Comparison of ENCODE assay signal across 1 cellular context in genomic region chr22:39519681-39520053, GRCh38.
A peak's percentile ranks its signal among the peaks of the same experiment; 100 is the strongest.
TF ChIP-seq lines count a peak whose summit lies in the region.

No MANE protein-coding gene starts in this region.

TF ChIP-seq in K562, 482 proteins besides CTCF, POLR2A, EP300 and RAD21 (continued from another document and continues in another):
- TF ChIP-seq ZNF639 (CRISPR knock-in tag; conservative IDR thresholded peaks at IDR 0.05 in 1 of 2, IDR thresholded peaks at IDR 0.05 in 1 of 2) (no peak), HLTF (IDR thresholded peaks at IDR 0.05) (no peak), CBX5 (IDR thresholded peaks at IDR 0.05; ENCODE audit: borderline replicate concordance, low read depth) (no peak), ZBED1 (IDR thresholded peaks at IDR 0.05) (no peak), BCLAF1 (IDR thresholded peaks at IDR 0.05; ENCODE audit: borderline replicate concordance in 1 of 2, control insufficient read depth in 1 of 2, low read depth in 2 of 2, low read length in 1 of 2) (no peak), ZNF398 (CRISPR knock-in tag; IDR thresholded peaks at IDR 0.05) (no peak), ZSCAN29 (IDR thresholded peaks at IDR 0.05) (no peak), BRD4 (IDR thresholded peaks at IDR 0.05) (peak; percentile 65; the same call in 1 of the 2 replicates), XRCC3 (IDR thresholded peaks at IDR 0.05) (no peak), U2AF2 (optimal IDR thresholded peaks at IDR 0.05; ENCODE audit: low read depth, low read length) (no peak), ARNT (IDR thresholded peaks at IDR 0.05) (no peak), ZFX (CRISPR knock-in tag; IDR thresholded peaks at IDR 0.05) (peak; percentile 85), MXI1 (IDR thresholded peaks at IDR 0.05; ENCODE audit: low read depth, low read length) (no peak), POLR2B (IDR thresholded peaks at IDR 0.05; ENCODE audit: low read depth, partially characterized antibody) (no peak), TAF7 (tag; IDR thresholded peaks at IDR 0.05) (no peak), NR0B1 (IDR thresholded peaks at IDR 0.05; ENCODE audit: partially characterized antibody) (no peak), CHD4 (IDR thresholded peaks at IDR 0.05; ENCODE audit: insufficient read depth, insufficient replicate concordance, low read depth, low read length, poor library complexity, severe bottlenecking) (no peak), RERE (CRISPR knock-in tag; IDR thresholded peaks at IDR 0.05; ENCODE audit: borderline replicate concordance) (no peak), KAT7 (CRISPR knock-in tag; IDR thresholded peaks at IDR 0.05; ENCODE audit: borderline replicate concordance) (no peak; the same call in 1 of the 2 replicates), UBTF (IDR thresholded peaks at IDR 0.05; ENCODE audit: borderline replicate concordance in 1 of 2, low read depth in 2 of 2, low read length in 2 of 2) (peak in 1 of 2 experiments; percentile 48; a peak in 1 of 4 replicates), ZNF134 (CRISPR knock-in tag; conservative IDR thresholded peaks at IDR 0.05) (no peak), RFX5 (IDR thresholded peaks at IDR 0.05; ENCODE audit: low read depth, low read length) (no peak), ARID3B (CRISPR knock-in tag; IDR thresholded peaks at IDR 0.05; ENCODE audit: borderline replicate concordance) (no peak), MIER1 (IDR thresholded peaks at IDR 0.05; ENCODE audit: low read depth) (no peak), NFYB (IDR thresholded peaks at IDR 0.05; ENCODE audit: extremely low read depth, insufficient read length) (no peak), NR3C1 (CRISPR knock-in tag; IDR thresholded peaks at IDR 0.05) (no peak), THAP7 (CRISPR knock-in tag; IDR thresholded peaks at IDR 0.05) (no peak), ZNF140 (CRISPR knock-in tag; IDR thresholded peaks at IDR 0.05) (no peak), KLF1 (tag; IDR thresholded peaks at IDR 0.05) (no peak), BRF2 (IDR thresholded peaks at IDR 0.05; ENCODE audit: borderline replicate concordance, insufficient read depth, insufficient read length) (no peak), ZNF239 (CRISPR knock-in tag; IDR thresholded peaks at IDR 0.05) (no peak), RHOXF2B (CRISPR knock-in tag; conservative IDR thresholded peaks at IDR 0.05) (no peak)
